Comparison of ENCODE assay signal across 12 cellular contexts in the genomic region with DNA sequence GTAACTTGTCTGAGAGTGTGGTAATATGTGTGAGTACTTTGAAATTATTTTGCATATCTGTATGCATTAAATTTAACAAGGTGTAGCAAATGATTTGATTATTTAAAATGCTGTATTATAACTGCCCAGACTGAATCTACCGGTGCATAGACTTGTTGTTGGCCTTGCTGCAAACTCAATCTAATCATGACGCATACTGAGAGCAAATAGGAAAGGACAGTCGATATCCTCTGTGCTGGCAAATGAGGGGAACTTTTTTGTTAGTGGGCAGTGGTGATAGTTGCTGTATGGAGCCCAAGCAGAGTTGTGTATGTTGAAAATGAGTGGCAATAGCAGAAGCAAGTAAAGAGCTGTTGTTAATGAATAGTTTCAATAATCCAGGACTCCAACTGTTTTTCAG.
DNase-seq lines count a peak whose midpoint lies in the region; ATAC-seq, FAIRE-seq and TF ChIP-seq lines count a peak whose summit lies in the region.
"Had no signal": no experiment of that assay in that cellular context is flagged by ENCODE, and none has a peak within 500 bp of the region (broad histone marks: within the 10 kb centered on the region; RNA-seq: fewer than 3 reads in every experiment).

No MANE protein-coding gene starts in this region.

- H3K27ac Mint-ChIP-seq in activated naive CD4-positive, alpha-beta T cell treated with anti-CD3 and anti-CD28 coated beads, Interleukin-2, amount 50 U/mL, for 24 hours = no peak overlapping the region
- H3K27ac Mint-ChIP-seq in brain (peak overlapping the region in 4 of 5 experiments; percentile 52 to 97 (median 63)), WTC11 (no peak overlapping the region)

- H3K27me3 Mint-ChIP-seq in activated naive CD4-positive, alpha-beta T cell treated with anti-CD3 and anti-CD28 coated beads, Interleukin-2, amount 50 U/mL, for 24 hours = no peaks in the 10 kb centered on the region
- no peaks in the 10 kb centered on the region for H3K27me3 Mint-ChIP-seq in brain
- H3K27me3 Mint-ChIP-seq in WTC11 (ENCODE audit: low read depth) = no peaks in the 10 kb centered on the region

- TF ChIP-seq CTCF in brain (conservative IDR thresholded peaks at IDR 0.05) (no peak), HepG2 (CRISPR knock-in tag; IDR thresholded peaks at IDR 0.05) (no peak), thyroid gland (IDR thresholded peaks at IDR 0.05) (no peak), WTC11 (IDR thresholded peaks at IDR 0.05) (no peak)

- H3K4me1 ChIP-seq in HepG2 (ENCODE audit: insufficient read depth, low read length) (peaks cover 63% of the 10 kb centered on the region), thyroid gland (peaks cover 32 to 47% of the 10 kb centered on the region in 2 donors)

- H4K20me1 ChIP-seq in HepG2 (ENCODE audit: insufficient read depth, low read length) = peaks cover 30% of the 10 kb centered on the region

- H3K4me3 Mint-ChIP-seq in activated naive CD4-positive, alpha-beta T cell treated with anti-CD3 and anti-CD28 coated beads, Interleukin-2, amount 50 U/mL, for 24 hours = peak overlapping the region; percentile 88
- H3K4me3 Mint-ChIP-seq in brain (peak overlapping the region in 4 of 5 experiments; percentile 14 to 78 (median 56)), WTC11 (no peak overlapping the region)

- H3K4me1 Mint-ChIP-seq in activated naive CD4-positive, alpha-beta T cell treated with anti-CD3 and anti-CD28 coated beads, Interleukin-2, amount 50 U/mL, for 24 hours = peaks cover 84% of the 10 kb centered on the region
- peaks cover 33% of the 10 kb centered on the region for H3K4me1 Mint-ChIP-seq in brain
- H3K4me1 Mint-ChIP-seq in WTC11 = peaks cover 24% of the 10 kb centered on the region

- H3K79me2 ChIP-seq in HepG2 (ENCODE audit: insufficient read depth, low read length) = peaks cover 79% of the 10 kb centered on the region

- TF ChIP-seq EP300 in HepG2 (IDR thresholded peaks at IDR 0.05; ENCODE audit: low read depth in 2 of 2, low read length in 2 of 2) (no peak), HepG2 (CRISPR knock-in tag; IDR thresholded peaks at IDR 0.05; ENCODE audit: borderline replicate concordance) (no peak)

- DNase-seq in activated naive CD4-positive, alpha-beta T cell treated with Interleukin-2 at 50 U/mL for 16 hours = no peak
- DNase-seq in HepG2 (ENCODE audit: low spot score) (peak; percentile 24), thyroid gland (no peak), WTC11 (ENCODE audit: low spot score) (no peak), sciatic nerve (ENCODE audit: low spot score) (no peak)
- DNase-seq: activated CD4-positive, alpha-beta T cell treated with anti-CD3 and anti-CD28 coated beads for 48 hours; activated T-cell treated with anti-CD3 and anti-CD28 coated beads, Interleukin-2, amount 50 U/mL, for 1 hour; GDM1; posterior cingulate gyrus had no signal

- H3K9me3 Mint-ChIP-seq in activated naive CD4-positive, alpha-beta T cell treated with anti-CD3 and anti-CD28 coated beads, Interleukin-2, amount 50 U/mL, for 24 hours = no peaks in the 10 kb centered on the region
- H3K9me3 Mint-ChIP-seq in brain = no peaks in the 10 kb centered on the region
- H3K9me3 Mint-ChIP-seq in WTC11 = peaks cover 5% of the 10 kb centered on the region

- BruUV-seq in HepG2 (replicated peaks; lab: Mats Ljungman, UMichigan) = no TSS peak

- H2AFZ ChIP-seq in HepG2 (ENCODE audit: low read length) = no peak overlapping the region

- peaks cover 6% of the 10 kb centered on the region for H3K36me3 Mint-ChIP-seq in activated naive CD4-positive, alpha-beta T cell treated with anti-CD3 and anti-CD28 coated beads, Interleukin-2, amount 50 U/mL, for 24 hours
- H3K36me3 Mint-ChIP-seq in brain (no peaks in the 10 kb centered on the region), WTC11 (peaks cover 2% of the 10 kb centered on the region; the same call in 1 of the 2 replicates)

- TF ChIP-seq POLR2A in HepG2 (IDR thresholded peaks at IDR 0.05; ENCODE audit: insufficient read depth in 1 of 2, low read depth in 2 of 2, low read length in 2 of 2) (no peak), thyroid gland (IDR thresholded peaks at IDR 0.05) (no peak)

- FAIRE-seq in HepG2 (lab: Jason Lieb, UNC) = no peak

- POLR2A ChIA-PET in HepG2 (lab: Yijun Ruan, JAX) (interaction anchor here (5.9 kb wide), 1 partner anchor 28 kb away, joined by 78 read pairs; no protein-coding TSS in a partner anchor), WTC11 (lab: Charles Lee) (no interaction called here)

- intact Hi-C loops in HepG2 (cut with micrococcal nuclease; ENCODE audit: unreplicated experiment) = loop anchor here (2.0 to 5.0 kb wide), 2 partner anchors 29 to 66 kb away; no protein-coding TSS in a partner anchor
- intact Hi-C loops in thyroid gland (cut with DNase I) = no loop called here
- intact Hi-C loops in sciatic nerve (cut with DNase I) = no loop called here

- WGBS in HepG2 (ENCODE audit: low lambda C conversion rate) = 6% methylated on average over 3 of the region's 3 CpGs
- WGBS in thyroid gland, 2 donors = 92 to 95% methylated on average over 3 of the region's 3 CpGs

- H3K27me3 ChIP-seq in HepG2 (ENCODE audit: control insufficient read depth in 1 of 2, insufficient read depth in 2 of 2, low read length in 2 of 2) = no peaks in the 10 kb centered on the region
- H3K27me3 ChIP-seq in thyroid gland = no peaks in the 10 kb centered on the region

- ATAC-seq in HepG2 (no peak), WTC11 (no peak), sciatic nerve (no peak), GM19395 (IDR thresholded peaks at IDR 0.05; ENCODE audit: unreplicated experiment) (no peak)

- H3K4me3 ChIP-seq in HepG2 (replicated peaks in 1 of 3; ENCODE audit: insufficient read depth in 1 of 3, low read depth in 2 of 3, low read length in 3 of 3) (peak overlapping the region; percentile 72 to 98 (median 77); a peak in 5 of 6 replicates), thyroid gland (replicated peaks in 1 of 3) (no peak overlapping the region)

- H3K9me3 ChIP-seq in HepG2 (ENCODE audit: low read length) (no peaks in the 10 kb centered on the region), thyroid gland (no peaks in the 10 kb centered on the region)

- CTCF ChIA-PET in HepG2 (lab: Yijun Ruan, JAX; ENCODE audit: low intra/inter-chr PET ratio, low total read pairs) (no interaction called here), WTC11 (lab: Charles Lee) (no interaction called here)

- peak overlapping the region; percentile 83 for H3K9ac ChIP-seq in HepG2 (ENCODE audit: insufficient read depth, low read depth, low read length)

- no peak for TF ChIP-seq RAD21 in HepG2 (CRISPR knock-in tag; IDR thresholded peaks at IDR 0.05)

- in situ Hi-C loops in HepG2 (cut with HindIII; ENCODE audit: extremely low pct_ligation_motif_present, low pct_unique_long_range_greater_than_20kb) = loop anchor here (5.0 kb wide), 1 partner anchor 34 kb away; no protein-coding TSS in a partner anchor

- H3K27ac ChIP-seq in HepG2 (ENCODE audit: extremely low read length, insufficient read depth, low read length) (peak overlapping the region; percentile 12), thyroid gland (peak overlapping the region in 2 of 3 donors; percentile 87 to 90)

- H3K4me2 ChIP-seq in HepG2 (ENCODE audit: low read depth, low read length) = peak overlapping the region; percentile 84

- H3K36me3 ChIP-seq in HepG2 (replicated peaks in 1 of 2; ENCODE audit: control insufficient read depth in 1 of 2, insufficient read depth in 2 of 2, low read length in 2 of 2) = peaks cover 1 to 3% of the 10 kb centered on the region in 2 experiments; a peak in 2 of 5 replicates
- no peaks in the 10 kb centered on the region for H3K36me3 ChIP-seq in thyroid gland

TF ChIP-seq in HepG2, 621 proteins besides CTCF, POLR2A, EP300 and RAD21:
- TF ChIP-seq FOSL2 (CRISPR knock-in tag; IDR thresholded peaks at IDR 0.05) = peak; percentile 40; the same call in 1 of the 2 replicates
- TF ChIP-seq, protein P1, sequence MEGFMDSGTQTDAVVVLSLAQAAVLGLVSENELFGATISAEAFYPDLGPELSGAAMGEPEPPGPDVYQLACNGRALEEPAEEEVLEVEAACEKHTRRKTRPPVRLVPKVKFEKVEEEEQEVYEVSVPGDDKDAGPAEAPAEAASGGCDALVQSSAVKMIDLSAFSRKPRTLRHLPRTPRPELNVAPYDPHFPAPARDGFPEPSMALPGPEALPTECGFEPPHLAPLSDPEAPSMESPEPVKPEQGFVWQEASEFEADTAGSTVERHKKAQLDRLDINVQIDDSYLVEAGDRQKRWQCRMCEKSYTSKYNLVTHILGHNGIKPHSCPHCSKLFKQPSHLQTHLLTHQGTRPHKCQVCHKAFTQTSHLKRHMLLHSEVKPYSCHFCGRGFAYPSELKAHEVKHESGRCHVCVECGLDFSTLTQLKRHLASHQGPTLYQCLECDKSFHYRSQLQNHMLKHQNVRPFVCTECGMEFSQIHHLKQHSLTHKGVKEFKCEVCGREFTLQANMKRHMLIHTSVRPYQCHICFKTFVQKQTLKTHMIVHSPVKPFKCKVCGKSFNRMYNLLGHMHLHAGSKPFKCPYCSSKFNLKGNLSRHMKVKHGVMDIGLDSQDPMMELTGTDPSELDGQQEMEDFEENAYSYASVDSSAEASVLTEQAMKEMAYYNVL (CRISPR knock-in tag; IDR thresholded peaks at IDR 0.05; ENCODE audit: borderline replicate concordance) = no peak
- 0 out of 2 replicates have a peak, but pooled peaks have one; percentile 28 for TF ChIP-seq RBAK (CRISPR knock-in tag; IDR thresholded peaks at IDR 0.05)

TF ChIP-seq in WTC11, 78 proteins besides CTCF, POLR2A, EP300 and RAD21 (continues in another document):
- TF ChIP-seq TCF7 (CRISPR knock-in tag; IDR thresholded peaks at IDR 0.05; ENCODE audit: low read depth) (no peak), SP1 (CRISPR knock-in tag; conservative IDR thresholded peaks at IDR 0.05) (no peak), ZNF671 (CRISPR knock-in tag; IDR thresholded peaks at IDR 0.05) (no peak), ZNF138 (CRISPR knock-in tag; conservative IDR thresholded peaks at IDR 0.05) (no peak), PRRX2 (CRISPR knock-in tag; IDR thresholded peaks at IDR 0.05) (no peak)
- TF ChIP-seq, protein P2, sequence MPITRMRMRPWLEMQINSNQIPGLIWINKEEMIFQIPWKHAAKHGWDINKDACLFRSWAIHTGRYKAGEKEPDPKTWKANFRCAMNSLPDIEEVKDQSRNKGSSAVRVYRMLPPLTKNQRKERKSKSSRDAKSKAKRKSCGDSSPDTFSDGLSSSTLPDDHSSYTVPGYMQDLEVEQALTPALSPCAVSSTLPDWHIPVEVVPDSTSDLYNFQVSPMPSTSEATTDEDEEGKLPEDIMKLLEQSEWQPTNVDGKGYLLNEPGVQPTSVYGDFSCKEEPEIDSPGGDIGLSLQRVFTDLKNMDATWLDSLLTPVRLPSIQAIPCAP (CRISPR knock-in tag; IDR thresholded peaks at IDR 0.05) = no peak
- TF ChIP-seq, protein P3, sequence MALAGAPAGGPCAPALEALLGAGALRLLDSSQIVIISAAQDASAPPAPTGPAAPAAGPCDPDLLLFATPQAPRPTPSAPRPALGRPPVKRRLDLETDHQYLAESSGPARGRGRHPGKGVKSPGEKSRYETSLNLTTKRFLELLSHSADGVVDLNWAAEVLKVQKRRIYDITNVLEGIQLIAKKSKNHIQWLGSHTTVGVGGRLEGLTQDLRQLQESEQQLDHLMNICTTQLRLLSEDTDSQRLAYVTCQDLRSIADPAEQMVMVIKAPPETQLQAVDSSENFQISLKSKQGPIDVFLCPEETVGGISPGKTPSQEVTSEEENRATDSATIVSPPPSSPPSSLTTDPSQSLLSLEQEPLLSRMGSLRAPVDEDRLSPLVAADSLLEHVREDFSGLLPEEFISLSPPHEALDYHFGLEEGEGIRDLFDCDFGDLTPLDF (CRISPR knock-in tag; IDR thresholded peaks at IDR 0.05) = no peak

Comparison
In these comparisons a context has a peak if more than half of its experiments do, and no peak if none do; other contexts are left out.
1. H3K27ac Mint-ChIP-seq: peak in brain (4 of 5); none in activated naive CD4-positive, alpha-beta T cell treated with anti-CD3 and anti-CD28 coated beads, Interleukin-2, amount 50 U/mL, for 24 hours (single experiment) and WTC11 (single experiment).
2. H3K4me3 ChIP-seq: peak in HepG2 (3 of 3); none in thyroid gland (0 of 3).